Comparison of ENCODE assay signal across 10 cellular contexts in the genomic region with DNA sequence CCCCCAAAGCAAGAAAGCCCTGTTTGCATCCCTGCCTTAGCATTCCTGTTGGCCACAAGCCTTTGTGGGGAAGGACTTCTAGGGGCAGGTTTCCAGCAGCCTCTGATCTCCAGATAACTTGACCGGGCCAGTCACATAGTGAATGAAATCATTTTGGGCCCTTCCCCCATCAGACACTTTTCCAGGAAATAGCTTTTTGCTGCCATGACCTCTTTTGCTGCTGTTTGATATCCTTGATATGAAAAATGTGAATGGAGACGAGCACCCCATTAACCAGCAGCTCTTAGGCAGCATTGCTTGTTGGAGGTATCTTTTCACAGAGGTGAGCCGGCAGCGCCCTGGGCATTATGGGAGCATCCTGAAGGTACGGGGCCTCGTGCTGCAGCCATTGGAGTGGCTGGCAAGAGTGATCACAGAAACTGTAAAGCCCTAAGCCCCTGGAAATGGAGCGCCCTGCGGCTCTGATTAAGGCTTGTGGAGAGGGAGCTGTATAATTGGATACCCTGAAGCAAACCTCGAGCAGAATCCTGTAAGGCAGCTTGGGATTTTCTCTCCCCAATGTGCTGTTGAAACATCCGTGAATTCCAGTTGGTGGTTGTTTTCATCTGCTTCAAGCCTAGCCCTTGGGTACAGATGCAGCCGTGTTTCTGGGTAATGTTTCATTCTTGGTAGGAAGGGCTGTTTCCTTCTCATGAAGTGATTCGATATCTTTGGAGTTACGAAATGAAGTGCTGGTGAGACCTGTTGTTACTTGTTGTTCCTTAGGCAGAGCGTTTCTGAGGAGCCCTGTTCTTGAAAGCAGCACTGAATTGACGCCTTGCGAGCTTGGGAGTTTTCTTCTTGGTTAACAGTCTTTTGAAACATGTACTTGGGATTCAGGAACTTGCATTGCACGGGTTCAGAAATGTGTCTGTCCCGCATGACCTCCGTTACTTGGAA.
DNase-seq lines count a peak whose midpoint lies in the region; ATAC-seq and TF ChIP-seq lines count a peak whose summit lies in the region.
"Had no signal": no experiment of that assay in that cellular context is flagged by ENCODE, and none has a peak within 500 bp of the region (broad histone marks: within the 10 kb centered on the region; RNA-seq: fewer than 3 reads in every experiment).

No MANE protein-coding gene starts in this region.

- ATAC-seq in natural killer cell treated with Interleukin-12 subunit alpha and Interleukin-12 subunit beta and Interleukin-15 and Interleukin-18, amount 100 ng/mL, for 72 hours = no peak
- ATAC-seq in natural killer cell = no peak
- ATAC-seq in left lung = peak; percentile 78
- ATAC-seq in HG02852 (IDR thresholded peaks at IDR 0.05; ENCODE audit: unreplicated experiment) = no peak
- ATAC-seq: CD8-positive, alpha-beta T cell had no signal

- peaks cover 14 to 52% of the 10 kb centered on the region in 2 donors for H3K4me1 ChIP-seq in left lung

- peak overlapping the region; percentile 4 to 57 for H3K27ac Mint-ChIP-seq in natural killer cell treated with Interleukin-12 subunit alpha and Interleukin-12 subunit beta and Interleukin-15 and Interleukin-18, amount 100 ng/mL, for 72 hours
- H3K27ac Mint-ChIP-seq in natural killer cell = no peak overlapping the region
- H3K27ac Mint-ChIP-seq: CD8-positive, alpha-beta T cell had no signal

- H3K27ac ChIP-seq in left lung = peak overlapping the region; percentile 76 to 81

- H3K9me3 Mint-ChIP-seq in natural killer cell treated with Interleukin-12 subunit alpha and Interleukin-12 subunit beta and Interleukin-15 and Interleukin-18, amount 100 ng/mL, for 72 hours = peaks cover 10% of the 10 kb centered on the region
- no peaks in the 10 kb centered on the region for H3K9me3 Mint-ChIP-seq in natural killer cell
- H3K9me3 Mint-ChIP-seq: CD8-positive, alpha-beta T cell had no signal

- DNase-seq in natural killer cell treated with Interleukin-12 subunit alpha and Interleukin-12 subunit beta and Interleukin-15 and Interleukin-18, amount 100 ng/mL, for 72 hours (ENCODE audit: low spot score) = no peak
- DNase-seq in natural killer cell = no peak
- DNase-seq in brain pericyte (ENCODE audit: low read depth, low spot score) = peak; percentile 47
- peak in 1 of 2 donors; percentile 55 for DNase-seq in left lung
- no peak for DNase-seq in cerebellar cortex (ENCODE audit: low spot score)
- no peak for DNase-seq in NCI-H526 treated with DMSO at 0.1 percent for 48 hours (lab: John Stamatoyannopoulos, UW)
- DNase-seq in GM20000 (ENCODE audit: low spot score) = no peak
- DNase-seq: activated naive CD4-positive, alpha-beta T cell; CD8-positive, alpha-beta T cell had no signal

- H3K36me3 Mint-ChIP-seq in natural killer cell treated with Interleukin-12 subunit alpha and Interleukin-12 subunit beta and Interleukin-15 and Interleukin-18, amount 100 ng/mL, for 72 hours = peaks cover 5% of the 10 kb centered on the region
- H3K36me3 Mint-ChIP-seq in natural killer cell = no peaks in the 10 kb centered on the region
- H3K36me3 Mint-ChIP-seq: CD8-positive, alpha-beta T cell had no signal

- no peak for TF ChIP-seq CTCF in natural killer cell (IDR thresholded peaks at IDR 0.05)
- no peak for TF ChIP-seq CTCF in left lung (IDR thresholded peaks at IDR 0.05)
- TF ChIP-seq CTCF in GM20000 (IDR thresholded peaks at IDR 0.05; ENCODE audit: extremely low read depth, missing control alignments) = no peak

- peaks cover 7 to 14% of the 10 kb centered on the region in 2 donors for H3K27me3 Mint-ChIP-seq in natural killer cell treated with Interleukin-12 subunit alpha and Interleukin-12 subunit beta and Interleukin-15 and Interleukin-18, amount 100 ng/mL, for 72 hours
- H3K27me3 Mint-ChIP-seq in natural killer cell (ENCODE audit: low read depth in 2 of 2) = peaks cover 12 to 17% of the 10 kb centered on the region in 2 donors

- H3K4me1 Mint-ChIP-seq in natural killer cell treated with Interleukin-12 subunit alpha and Interleukin-12 subunit beta and Interleukin-15 and Interleukin-18, amount 100 ng/mL, for 72 hours (ENCODE audit: low read depth in 2 of 2) = peaks cover 21 to 25% of the 10 kb centered on the region in 2 donors
- H3K4me1 Mint-ChIP-seq in natural killer cell = peaks cover 9 to 33% of the 10 kb centered on the region in 2 donors

- no peak overlapping the region for H3K4me3 ChIP-seq in left lung

- no peaks in the 10 kb centered on the region for H3K36me3 ChIP-seq in left lung

- intact Hi-C loops in natural killer cell (cut with micrococcal nuclease) (no loop called here), left lung (cut with DNase I) (no loop called here)

- H3K27me3 ChIP-seq in left lung = no peaks in the 10 kb centered on the region

- peak overlapping the region; percentile 8 for H3K4me3 Mint-ChIP-seq in natural killer cell treated with Interleukin-12 subunit alpha and Interleukin-12 subunit beta and Interleukin-15 and Interleukin-18, amount 100 ng/mL, for 72 hours
- H3K4me3 Mint-ChIP-seq in natural killer cell = no peak overlapping the region
- H3K4me3 Mint-ChIP-seq: CD8-positive, alpha-beta T cell had no signal

- H3K9me3 ChIP-seq in left lung = no peaks in the 10 kb centered on the region

Comparison
In these comparisons a context has a peak if more than half of its experiments do, and no peak if none do; other contexts are left out.
1. H3K27ac Mint-ChIP-seq: peak in natural killer cell treated with Interleukin-12 subunit alpha and Interleukin-12 subunit beta and Interleukin-15 and Interleukin-18, amount 100 ng/mL, for 72 hours (2 of 2); none in natural killer cell (0 of 2).